ENCODE assay signal across 8 cellular contexts in the genomic region with DNA sequence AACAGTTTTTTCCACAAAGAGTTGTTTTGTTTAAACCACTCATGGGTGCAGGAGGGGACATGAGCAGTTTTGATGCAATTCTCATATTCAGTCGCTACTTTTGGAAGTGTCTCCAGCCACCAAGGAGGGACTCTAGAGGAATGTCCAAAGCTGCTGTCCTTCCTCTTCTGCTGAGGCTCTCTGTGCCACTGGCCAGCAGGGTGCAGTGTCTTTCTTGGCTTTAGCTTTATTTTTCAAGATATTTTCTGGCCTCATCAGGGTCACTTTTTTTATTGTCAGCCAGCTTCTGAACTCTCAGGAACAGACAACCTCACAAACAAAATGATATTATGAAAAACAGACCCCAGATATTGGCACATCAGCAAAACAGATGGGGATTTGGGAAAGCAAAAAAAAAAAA.
A peak's percentile ranks its signal among the peaks of the same experiment; 100 is the strongest.
DNase-seq lines count a peak whose midpoint lies in the region; ATAC-seq and TF ChIP-seq lines count a peak whose summit lies in the region.

No MANE protein-coding gene starts in this region.

- TF ChIP-seq CTCF in DOHH2 (IDR thresholded peaks at IDR 0.05; ENCODE audit: low read depth, low read length, poor library complexity, severe bottlenecking) = peak; percentile 32
- peak in 8 of 9 donors; percentile 6 to 62 (median 47) for TF ChIP-seq CTCF in heart right ventricle (IDR thresholded peaks at IDR 0.05)

- CTCF ChIA-PET in naive thymus-derived CD4-positive, alpha-beta T cell (lab: Charles Lee) = no interaction called here

- H4K20me1 ChIP-seq in DOHH2 (ENCODE audit: control insufficient read depth, insufficient read depth, low read depth, low read length) = no peaks in the 10 kb centered on the region

- no peaks in the 10 kb centered on the region for H3F3A ChIP-seq in DOHH2 (ENCODE audit: control insufficient read depth, insufficient read depth)

- no peaks in the 10 kb centered on the region for H3K4me1 Mint-ChIP-seq in naive thymus-derived CD4-positive, alpha-beta T cell

- ATAC-seq in HG02623 (IDR thresholded peaks at IDR 0.05; ENCODE audit: unreplicated experiment) (peak; percentile 50), heart right ventricle (peak in 6 of 8 donors; percentile 51 to 77 (median 62)), aorta (ENCODE audit: low FRiP score) (no peak)
- ATAC-seq in naive thymus-derived CD4-positive, alpha-beta T cell = no peak

- H3K9me3 ChIP-seq in DOHH2 (ENCODE audit: control insufficient read depth, insufficient read depth, low read length) (no peaks in the 10 kb centered on the region), heart right ventricle (peaks cover 0 to 13% (median 0%) of the 10 kb centered on the region in 11 donors), aorta (ENCODE audit: control insufficient read depth, low read length) (no peaks in the 10 kb centered on the region)
- no peaks in the 10 kb centered on the region for H3K9me3 ChIP-seq in naive thymus-derived CD4-positive, alpha-beta T cell (ENCODE audit: control insufficient read depth in 2 of 3, low read length in 3 of 3)

- H3K27ac ChIP-seq in DOHH2 (ENCODE audit: low read depth, low read length) = no peak overlapping the region
- H3K27ac ChIP-seq in heart right ventricle = peak overlapping the region in 2 of 10 donors; percentile 3 to 5
- no peak overlapping the region for H3K27ac ChIP-seq in aorta (ENCODE audit: low read depth in 1 of 2, low read length in 2 of 2)
- no peak overlapping the region for H3K27ac ChIP-seq in naive thymus-derived CD4-positive, alpha-beta T cell (ENCODE audit: low read depth, low read length)

- H3K9me3 Mint-ChIP-seq in naive thymus-derived CD4-positive, alpha-beta T cell = peaks cover 0 to 2% (median 0%) of the 10 kb centered on the region in 11 donors

- H3K79me2 ChIP-seq in DOHH2 (ENCODE audit: control insufficient read depth, low read length) = no peaks in the 10 kb centered on the region

- no peak overlapping the region for H3K4me2 ChIP-seq in DOHH2 (ENCODE audit: low read length)

- intact Hi-C loops in heart right ventricle (cut with DNase I) = loop anchor here in 6 of 10 donors (2.0 to 10.0 kb wide), 7 partner anchors 157 to 317 kb away; partner anchors contain the start of gene CALCRL (in 3 of the 6)
- intact Hi-C loops in aorta (cut with DNase I) = no loop called here
- intact Hi-C loops in naive thymus-derived CD4-positive, alpha-beta T cell (cut with micrococcal nuclease) = no loop called here

- no peaks in the 10 kb centered on the region for H3K9me2 ChIP-seq in DOHH2 (replicated peaks; ENCODE audit: control insufficient read depth, low read length)

- no peaks in the 10 kb centered on the region for H3K27me3 Mint-ChIP-seq in naive thymus-derived CD4-positive, alpha-beta T cell

- H3K4me3 ChIP-seq in DOHH2 (ENCODE audit: low read length) = no peak overlapping the region
- H3K4me3 ChIP-seq in heart right ventricle = no peak overlapping the region
- H3K4me3 ChIP-seq in aorta (ENCODE audit: low read length in 2 of 2) = no peak overlapping the region
- no peak overlapping the region for H3K4me3 ChIP-seq in naive thymus-derived CD4-positive, alpha-beta T cell (ENCODE audit: low read length)

- H3K4me3 Mint-ChIP-seq in naive thymus-derived CD4-positive, alpha-beta T cell = no peak overlapping the region

- no peaks in the 10 kb centered on the region for H3K36me3 Mint-ChIP-seq in naive thymus-derived CD4-positive, alpha-beta T cell

- H3K27me3 ChIP-seq in DOHH2 (ENCODE audit: control insufficient read depth, low read length) = no peaks in the 10 kb centered on the region
- H3K27me3 ChIP-seq in heart right ventricle = no peaks in the 10 kb centered on the region
- H3K27me3 ChIP-seq in aorta (ENCODE audit: control insufficient read depth in 1 of 2, insufficient read depth in 2 of 2, low read length in 1 of 2) = no peaks in the 10 kb centered on the region
- H3K27me3 ChIP-seq in naive thymus-derived CD4-positive, alpha-beta T cell (ENCODE audit: control insufficient read depth in 2 of 2, insufficient read depth in 2 of 2, low read length in 2 of 2) = no peaks in the 10 kb centered on the region

- H3K27ac Mint-ChIP-seq in naive thymus-derived CD4-positive, alpha-beta T cell = no peak overlapping the region

- H3K4me1 ChIP-seq in DOHH2 (ENCODE audit: control insufficient read depth, low read length) (no peaks in the 10 kb centered on the region), heart right ventricle (peaks cover 0 to 11% (median 0%) of the 10 kb centered on the region in 9 donors), aorta (ENCODE audit: control insufficient read depth in 1 of 2, insufficient read depth in 2 of 2, low read length in 2 of 2) (no peaks in the 10 kb centered on the region)
- no peaks in the 10 kb centered on the region for H3K4me1 ChIP-seq in naive thymus-derived CD4-positive, alpha-beta T cell (ENCODE audit: control insufficient read depth in 2 of 2, insufficient read depth in 2 of 2, low read length in 2 of 2)

- in situ Hi-C loops in SK-MEL-5 (cut with HindIII; ENCODE audit: low pct_unique_long_range_greater_than_20kb, low sequenced_read_pairs) = no loop called here

- DNase-seq in SK-MEL-5 (ENCODE audit: low read depth, low spot score) (peak; percentile 56), heart right ventricle (peak; percentile 33 to 49), aorta (peak; percentile 49 to 59), NCI-H1048 (lab: John Stamatoyannopoulos, UW) (no peak)
- no peak for DNase-seq in naive thymus-derived CD4-positive, alpha-beta T cell
- DNase-seq in stimulated activated CD4-positive, alpha-beta T cell treated with anti-CD3 and anti-CD28 coated beads, Interleukin-12 subunit alpha, Interleukin-12 subunit beta, amount 100 ng/mL, for 4 hours = no peak

- 19 to 38% methylated on average over 1 of the region's 1 CpG for WGBS in heart right ventricle, 2 donors
- WGBS in aorta, 2 donors = 36 to 48% methylated on average over 1 of the region's 1 CpG

- POLR2A ChIA-PET in naive thymus-derived CD4-positive, alpha-beta T cell (lab: Charles Lee) = no interaction called here

- H3K36me3 ChIP-seq in DOHH2 (ENCODE audit: control insufficient read depth, low read length) (no peaks in the 10 kb centered on the region), heart right ventricle (no peaks in the 10 kb centered on the region), aorta (ENCODE audit: control insufficient read depth in 1 of 2, insufficient read depth in 2 of 2, low read length in 1 of 2) (no peaks in the 10 kb centered on the region)
- no peaks in the 10 kb centered on the region for H3K36me3 ChIP-seq in naive thymus-derived CD4-positive, alpha-beta T cell (ENCODE audit: control insufficient read depth in 2 of 3, insufficient read depth in 3 of 3, low read length in 3 of 3)

Comparison
In these comparisons a context has a peak if more than half of its experiments do, and no peak if none do; other contexts are left out.
1. ATAC-seq: peak in HG02623 (single experiment) and heart right ventricle (6 of 8); none in aorta (single experiment) and naive thymus-derived CD4-positive, alpha-beta T cell (single experiment).
2. DNase-seq: peak in SK-MEL-5 (single experiment), heart right ventricle (2 of 2) and aorta (2 of 2); none in NCI-H1048 (single experiment), naive thymus-derived CD4-positive, alpha-beta T cell (0 of 9) and stimulated activated CD4-positive, alpha-beta T cell treated with anti-CD3 and anti-CD28 coated beads, Interleukin-12 subunit alpha, Interleukin-12 subunit beta, amount 100 ng/mL, for 4 hours (single experiment).
3. intact Hi-C loops: an anchor here in heart right ventricle (2.0 to 10.0 kb wide); none called in aorta and naive thymus-derived CD4-positive, alpha-beta T cell.